14 cellular contexts compared by ENCODE assay signal in the genomic region with DNA sequence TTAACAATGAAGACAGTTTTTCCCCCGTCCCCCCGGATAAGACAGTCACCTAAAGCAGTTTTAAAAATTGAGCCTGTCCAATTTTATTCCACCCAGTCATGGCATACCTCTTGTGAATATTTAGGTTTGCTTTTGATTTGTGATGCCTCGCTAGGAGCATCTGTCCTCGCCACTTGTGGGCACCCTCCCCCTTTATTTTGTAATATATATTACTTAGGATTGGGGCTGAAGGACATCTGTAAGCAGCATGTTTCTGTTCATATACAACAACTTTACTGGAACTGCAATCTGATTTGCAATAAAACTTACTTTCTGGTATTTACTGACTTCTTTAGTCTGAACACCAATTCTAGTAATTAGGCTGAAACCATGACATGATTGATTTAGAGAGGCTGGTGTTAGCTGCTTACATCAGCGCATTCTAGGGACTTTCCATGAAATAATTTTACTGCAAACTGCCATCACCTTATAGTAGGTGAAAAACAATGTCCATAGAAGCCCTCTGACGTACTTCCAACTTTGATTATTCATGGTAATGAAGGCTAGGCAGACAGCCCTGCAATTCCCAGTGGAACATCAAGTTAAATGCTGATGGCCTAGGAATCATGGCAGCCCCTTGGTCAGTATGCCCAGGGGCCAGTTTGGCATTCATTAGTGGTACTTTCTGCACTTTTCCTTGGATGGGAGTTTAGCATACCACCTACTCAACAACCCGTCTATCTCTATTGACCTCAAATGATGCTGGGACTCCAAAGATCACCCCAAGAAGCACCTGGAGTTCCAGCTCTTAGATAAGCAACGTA.
DNase-seq lines count a peak whose midpoint lies in the region; ATAC-seq lines count a peak whose summit lies in the region.
"Had no signal": no experiment of that assay in that cellular context is flagged by ENCODE, and none has a peak within 500 bp of the region (broad histone marks: within the 10 kb centered on the region; RNA-seq: fewer than 3 reads in every experiment).

No MANE protein-coding gene starts in this region.

- H3K4me1 Mint-ChIP-seq in T-helper 1 cell treated with Interleukin-12 subunit alpha and Interleukin-12 subunit beta and Interleukin-4 antibody, amounts not matched to agents 30 μg/mL and 1 μg/mL, for 36 hours (ENCODE audit: low read depth), result peaks cover 7% of the 10 kb centered on the region
- H3K4me1 Mint-ChIP-seq in activated naive CD8-positive, alpha-beta T cell treated with anti-CD3 and anti-CD28 coated beads for 36 hours, result no peaks in the 10 kb centered on the region
- no peaks in the 10 kb centered on the region for H3K4me1 Mint-ChIP-seq in activated CD4-positive, alpha-beta T cell treated with anti-CD3 and anti-CD28 coated beads, Interleukin-2, amount 10 ng/mL, durations not matched to agents 7 days and 5 days

- peak; percentile 92 for ATAC-seq in GM18873 (IDR thresholded peaks at IDR 0.05; ENCODE audit: low FRiP score, unreplicated experiment)
- peak; percentile 79 for ATAC-seq in HG02885 (IDR thresholded peaks at IDR 0.05; ENCODE audit: poor library complexity, unreplicated experiment)
- ATAC-seq: right lobe of liver had no signal

- H3K36me3 Mint-ChIP-seq in T-helper 1 cell treated with Interleukin-12 subunit alpha and Interleukin-12 subunit beta and Interleukin-4 antibody, amounts not matched to agents 30 μg/mL and 1 μg/mL, for 36 hours (ENCODE audit: low read depth), result peaks cover 2% of the 10 kb centered on the region
- H3K36me3 Mint-ChIP-seq in activated naive CD8-positive, alpha-beta T cell treated with anti-CD3 and anti-CD28 coated beads for 36 hours, result no peaks in the 10 kb centered on the region
- no peaks in the 10 kb centered on the region for H3K36me3 Mint-ChIP-seq in activated CD4-positive, alpha-beta T cell treated with anti-CD3 and anti-CD28 coated beads, Interleukin-2, amount 10 ng/mL, durations not matched to agents 7 days and 5 days (ENCODE audit: low read depth)

- CTCF ChIA-PET in activated CD4-positive, alpha-beta T cell treated with anti-CD3 and anti-CD28 coated beads, Interleukin-2, amount 10 ng/mL, durations not matched to agents 7 days and 5 days (lab: Charles Lee), result no interaction called here

- peaks cover 13% of the 10 kb centered on the region for H3K9me3 Mint-ChIP-seq in T-helper 1 cell treated with Interleukin-12 subunit alpha and Interleukin-12 subunit beta and Interleukin-4 antibody, amounts not matched to agents 30 μg/mL and 1 μg/mL, for 36 hours
- H3K9me3 Mint-ChIP-seq in activated naive CD8-positive, alpha-beta T cell treated with anti-CD3 and anti-CD28 coated beads for 36 hours, result peaks cover 7% of the 10 kb centered on the region
- H3K9me3 Mint-ChIP-seq in activated CD4-positive, alpha-beta T cell treated with anti-CD3 and anti-CD28 coated beads, Interleukin-2, amount 10 ng/mL, durations not matched to agents 7 days and 5 days, result peaks cover 4% of the 10 kb centered on the region

- no peaks in the 10 kb centered on the region for H3K27me3 Mint-ChIP-seq in T-helper 1 cell treated with Interleukin-12 subunit alpha and Interleukin-12 subunit beta and Interleukin-4 antibody, amounts not matched to agents 30 μg/mL and 1 μg/mL, for 36 hours (ENCODE audit: low read depth)
- H3K27me3 Mint-ChIP-seq in activated naive CD8-positive, alpha-beta T cell treated with anti-CD3 and anti-CD28 coated beads for 36 hours, result peaks cover 13% of the 10 kb centered on the region
- peaks cover 1% of the 10 kb centered on the region for H3K27me3 Mint-ChIP-seq in activated CD4-positive, alpha-beta T cell treated with anti-CD3 and anti-CD28 coated beads, Interleukin-2, amount 10 ng/mL, durations not matched to agents 7 days and 5 days

- DNase-seq in ELR (ENCODE audit: low read depth) (peak; percentile 5), HT-29 (ENCODE audit: low spot score) (no peak), COR-L47 (lab: John Stamatoyannopoulos, UW) (no peak)
- no peak for DNase-seq in activated naive CD8-positive, alpha-beta T cell treated with anti-CD3 and anti-CD28 coated beads for 36 hours
- no peak for DNase-seq in activated CD4-positive, alpha-beta T cell treated with anti-CD3 and anti-CD28 coated beads, Interleukin-2, amount 10 ng/mL, durations not matched to agents 7 days and 5 days
- DNase-seq: BE2C, cerebellar nuclear complex, Kasumi-1, NCI-H2227 treated with DMSO at 0.1 percent for 48 hours, right lobe of liver, transverse colon had no signal

- H3K27ac Mint-ChIP-seq in T-helper 1 cell treated with Interleukin-12 subunit alpha and Interleukin-12 subunit beta and Interleukin-4 antibody, amounts not matched to agents 30 μg/mL and 1 μg/mL, for 36 hours, result peak overlapping the region; percentile 77
- H3K27ac Mint-ChIP-seq in activated naive CD8-positive, alpha-beta T cell treated with anti-CD3 and anti-CD28 coated beads for 36 hours, result no peak overlapping the region
- no peak overlapping the region for H3K27ac Mint-ChIP-seq in activated CD4-positive, alpha-beta T cell treated with anti-CD3 and anti-CD28 coated beads, Interleukin-2, amount 10 ng/mL, durations not matched to agents 7 days and 5 days

- POLR2A ChIA-PET in activated CD4-positive, alpha-beta T cell treated with anti-CD3 and anti-CD28 coated beads, Interleukin-2, amount 10 ng/mL, durations not matched to agents 7 days and 5 days (lab: Charles Lee), result no interaction called here

- no peak overlapping the region for H3K4me3 Mint-ChIP-seq in T-helper 1 cell treated with Interleukin-12 subunit alpha and Interleukin-12 subunit beta and Interleukin-4 antibody, amounts not matched to agents 30 μg/mL and 1 μg/mL, for 36 hours
- H3K4me3 Mint-ChIP-seq in activated naive CD8-positive, alpha-beta T cell treated with anti-CD3 and anti-CD28 coated beads for 36 hours, result no peak overlapping the region
- H3K4me3 Mint-ChIP-seq in activated CD4-positive, alpha-beta T cell treated with anti-CD3 and anti-CD28 coated beads, Interleukin-2, amount 10 ng/mL, durations not matched to agents 7 days and 5 days, result no peak overlapping the region
